8 cellular contexts compared by ENCODE assay signal in genomic region chr2:241149925-241150659, GRCh38. TPM values are rescaled to one million over a fixed set of nuclear protein-coding genes. Genes with fewer than 3 reads are reported as not detected.
DNase-seq lines count a peak whose midpoint lies in the region; ATAC-seq lines count a peak whose summit lies in the region.

A gene with protein sequence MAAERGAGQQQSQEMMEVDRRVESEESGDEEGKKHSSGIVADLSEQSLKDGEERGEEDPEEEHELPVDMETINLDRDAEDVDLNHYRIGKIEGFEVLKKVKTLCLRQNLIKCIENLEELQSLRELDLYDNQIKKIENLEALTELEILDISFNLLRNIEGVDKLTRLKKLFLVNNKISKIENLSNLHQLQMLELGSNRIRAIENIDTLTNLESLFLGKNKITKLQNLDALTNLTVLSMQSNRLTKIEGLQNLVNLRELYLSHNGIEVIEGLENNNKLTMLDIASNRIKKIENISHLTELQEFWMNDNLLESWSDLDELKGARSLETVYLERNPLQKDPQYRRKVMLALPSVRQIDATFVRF (plus strand): TSS chr2:241150467. CDS start chr2:241150496, 29 bp downstream.

- ATAC-seq in GM19467 (IDR thresholded peaks at IDR 0.05; ENCODE audit: unreplicated experiment) = peak; percentile 71

- DNase-seq in COLO668 (lab: John Stamatoyannopoulos, UW; ENCODE audit: unreplicated experiment) (peak; percentile 98), HS-27A (ENCODE audit: low read depth) (peak; percentile 26), NK-92 (lab: John Stamatoyannopoulos, UW; ENCODE audit: unreplicated experiment) (peak; percentile 65), lung microvascular endothelial cell (ENCODE audit: low read depth in 2 of 2) (peak; percentile 95 to 96)
- peak; percentile 88 to 89 for DNase-seq in activated CD8-positive, alpha-beta memory T cell treated with anti-CD3 and anti-CD28 coated beads for 1 hour (ENCODE audit: extremely low read depth in 1 of 2, low read depth in 1 of 2)
- peak; percentile 96 for DNase-seq in effector CD4-positive, alpha-beta T cell
- peak; percentile 89 to 94 (median 92) for DNase-seq in stimulated activated CD4-positive, alpha-beta T cell treated with anti-CD3 and anti-CD28 coated beads, TNF-alpha, amount 100 ng/mL, for 48 hours (ENCODE audit: low read depth in 3 of 3)

RNA-seq across cellular contexts. Expression of the gene that starts here (rescaled TPM):
- 54.9 and 57.7 TPM in 2 replicates for total RNA-seq in lung microvascular endothelial cell

Comparison
In these comparisons a context has a peak if more than half of its experiments do, and no peak if none do; other contexts are left out.
1. Peak in every context shown above with its lines: DNase-seq and ATAC-seq.
2. DNase-seq: peak in every context shown above with its lines; median percentile 98 in COLO668; 96 in effector CD4-positive, alpha-beta T cell; 96 in lung microvascular endothelial cell; 92 in stimulated activated CD4-positive, alpha-beta T cell treated with anti-CD3 and anti-CD28 coated beads, TNF-alpha, amount 100 ng/mL, for 48 hours; 88 in activated CD8-positive, alpha-beta memory T cell treated with anti-CD3 and anti-CD28 coated beads for 1 hour; 65 in NK-92; 26 in HS-27A.